ENCODE assay signal across 1 cellular context in genomic region chr15:57019496-57020160, GRCh38.
TF ChIP-seq lines count a peak whose summit lies in the region.

No MANE protein-coding gene starts in this region.

TF ChIP-seq in GM23338, 12 proteins besides CTCF, POLR2A, EP300 and RAD21 (continued from another document):
- TF ChIP-seq ETS1 (IDR thresholded peaks at IDR 0.05): no peak
- no peak for TF ChIP-seq ZNF462 (CRISPR knock-in tag; IDR thresholded peaks at IDR 0.05)
- no peak for TF ChIP-seq CREB1 (CRISPR knock-in tag; IDR thresholded peaks at IDR 0.05; ENCODE audit: low read depth)
- no peak for TF ChIP-seq EZH2 (IDR thresholded peaks at IDR 0.05; ENCODE audit: low read depth, unreplicated experiment)
- no peak for TF ChIP-seq REST (IDR thresholded peaks at IDR 0.05; ENCODE audit: unreplicated experiment)
